Comparison of ENCODE assay signal across 15 cellular contexts in the genomic region with DNA sequence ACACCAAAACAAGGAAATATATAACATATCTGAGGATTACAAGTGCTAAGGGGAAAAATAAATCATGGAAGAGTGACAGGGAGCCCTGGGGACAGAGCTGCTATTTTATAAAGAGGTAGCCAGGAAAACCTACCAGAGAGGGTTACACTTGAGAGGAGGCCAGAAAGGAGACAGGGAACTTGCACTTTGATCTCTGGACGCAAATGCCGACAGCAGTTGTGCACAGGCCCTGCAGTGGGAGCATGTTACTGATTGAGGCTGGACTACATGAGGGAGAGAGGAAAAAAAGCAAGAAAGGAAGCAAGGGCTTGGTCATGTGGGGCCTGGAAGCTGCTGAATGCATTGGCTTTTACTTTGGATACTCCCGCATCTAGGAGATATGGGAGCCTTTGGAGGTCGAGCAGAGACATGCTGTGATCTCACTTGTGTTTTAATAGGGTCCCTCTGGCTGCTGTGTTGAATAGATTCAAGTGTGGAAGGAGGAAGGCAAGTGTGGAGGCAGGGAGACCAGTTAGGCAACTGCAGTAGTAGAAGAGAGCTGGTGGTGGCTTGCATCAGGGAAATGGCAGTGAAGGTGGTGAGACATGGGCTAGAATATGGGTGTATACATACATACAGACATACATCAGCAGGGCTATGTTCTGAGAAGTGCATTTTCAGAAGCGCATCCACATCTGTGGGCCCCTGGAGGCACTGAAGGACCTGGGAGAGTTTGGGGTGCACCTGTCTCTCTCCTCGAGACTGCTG. TPM values are rescaled to one million over a fixed set of nuclear protein-coding genes. Genes with fewer than 3 reads are reported as not detected.
DNase-seq lines count a peak whose midpoint lies in the region; ATAC-seq and TF ChIP-seq lines count a peak whose summit lies in the region.
"Had no signal": no experiment of that assay in that cellular context is flagged by ENCODE, and none has a peak within 500 bp of the region (broad histone marks: within the 10 kb centered on the region; RNA-seq: fewer than 3 reads in every experiment).

No MANE protein-coding gene starts in this region.

- TF ChIP-seq CTCF in esophagus muscularis mucosa (IDR thresholded peaks at IDR 0.05) (no peak), nephron (IDR thresholded peaks at IDR 0.05; ENCODE audit: unreplicated experiment in 3 of 3) (no peak), upper lobe of left lung (IDR thresholded peaks at IDR 0.05) (no peak)

- DNase-seq in left ventricle myocardium superior (no peak), Right ventricle myocardium superior (no peak), esophagus muscularis mucosa (ENCODE audit: extremely low spot score) (peak; percentile 90), NCI-H2081 (lab: John Stamatoyannopoulos, UW) (no peak), NCI-H187 (lab: John Stamatoyannopoulos, UW) (no peak), upper lobe of left lung (no peak)
- DNase-seq: activated gamma-delta T cell, NCI-H1694, SW 1271 had no signal

- no peaks in the 10 kb centered on the region for H3K27me3 ChIP-seq in esophagus muscularis mucosa
- no peaks in the 10 kb centered on the region for H3K27me3 ChIP-seq in upper lobe of left lung
- H3K27me3 ChIP-seq: body of pancreas had no signal

- H3K27ac ChIP-seq in esophagus muscularis mucosa (replicated peaks in 1 of 4) (peak overlapping the region; percentile 74 to 82 (median 80)), upper lobe of left lung (peak overlapping the region in 2 of 4 donors; percentile 7 to 37)

- TF ChIP-seq POLR2A in esophagus muscularis mucosa (IDR thresholded peaks at IDR 0.05; ENCODE audit: low read depth) = no peak
- TF ChIP-seq POLR2A in upper lobe of left lung (IDR thresholded peaks at IDR 0.05) = no peak

- intact Hi-C loops in left ventricle myocardium superior (cut with micrococcal nuclease) = loop anchor here (5.0 to 10.0 kb wide), 2 partner anchors 53 to 180 kb away; no protein-coding TSS in a partner anchor
- intact Hi-C loops in Right ventricle myocardium superior (cut with DNase I) = no loop called here
- intact Hi-C loops in esophagus muscularis mucosa (cut with DNase I) = loop anchor here (2.0 kb wide), 1 partner anchor 109 kb away; no protein-coding TSS in a partner anchor

- ATAC-seq in left ventricle myocardium superior (peak; percentile 9), Right ventricle myocardium superior (ENCODE audit: poor library complexity) (no peak), HG02938 (IDR thresholded peaks at IDR 0.05; ENCODE audit: unreplicated experiment) (no peak), upper lobe of left lung (ENCODE audit: low FRiP score in 2 of 2) (no peak)
- ATAC-seq: activated CD8-positive, alpha-beta memory T cell treated with anti-CD3 and anti-CD28 coated beads, Interleukin-2, amount 10 ng/mL, durations not matched to agents 7 days and 5 days; body of pancreas had no signal

- H3K36me3 ChIP-seq in esophagus muscularis mucosa = peaks cover 0 to 26% (median 11%) of the 10 kb centered on the region in 4 donors
- peaks cover 0 to 7% (median 1%) of the 10 kb centered on the region in 4 donors for H3K36me3 ChIP-seq in upper lobe of left lung

- peaks cover 33 to 87% (median 73%) of the 10 kb centered on the region in 4 donors for H3K4me1 ChIP-seq in esophagus muscularis mucosa
- H3K4me1 ChIP-seq in upper lobe of left lung = peaks cover 3 to 32% (median 25%) of the 10 kb centered on the region in 4 donors

- TF ChIP-seq EP300 in esophagus muscularis mucosa (IDR thresholded peaks at IDR 0.05) = no peak
- no peak for TF ChIP-seq EP300 in upper lobe of left lung (IDR thresholded peaks at IDR 0.05)

- H3K27ac Mint-ChIP-seq in nephron = peak overlapping the region; percentile 62 to 87 (median 79)
- H3K27ac Mint-ChIP-seq: activated CD8-positive, alpha-beta memory T cell treated with anti-CD3 and anti-CD28 coated beads, Interleukin-2, amount 10 ng/mL, durations not matched to agents 7 days and 5 days; progenitor cell of endocrine pancreas had no signal

- H3K27me3 Mint-ChIP-seq in nephron (ENCODE audit: low read depth) = peaks cover 3% of the 10 kb centered on the region
- H3K27me3 Mint-ChIP-seq: activated CD8-positive, alpha-beta memory T cell treated with anti-CD3 and anti-CD28 coated beads, Interleukin-2, amount 10 ng/mL, durations not matched to agents 7 days and 5 days; progenitor cell of endocrine pancreas had no signal

- peaks cover 25% of the 10 kb centered on the region for H3K4me1 Mint-ChIP-seq in nephron

- H3K4me3 Mint-ChIP-seq in nephron = no peak overlapping the region
- H3K4me3 Mint-ChIP-seq: activated CD8-positive, alpha-beta memory T cell treated with anti-CD3 and anti-CD28 coated beads, Interleukin-2, amount 10 ng/mL, durations not matched to agents 7 days and 5 days had no signal

- H3K9me3 ChIP-seq in esophagus muscularis mucosa (no peaks in the 10 kb centered on the region), upper lobe of left lung (no peaks in the 10 kb centered on the region)
- H3K9me3 ChIP-seq: body of pancreas had no signal

- peaks cover 2% of the 10 kb centered on the region for H3K36me3 Mint-ChIP-seq in nephron (ENCODE audit: low read depth)

- WGBS in esophagus muscularis mucosa = 62% methylated on average over 6 of the region's 6 CpGs
- WGBS in upper lobe of left lung, 2 donors = 67 to 83% methylated on average over 6 of the region's 6 CpGs

- no peaks in the 10 kb centered on the region for H3K9me3 Mint-ChIP-seq in nephron

- H3K4me3 ChIP-seq in esophagus muscularis mucosa = no peak overlapping the region
- no peak overlapping the region for H3K4me3 ChIP-seq in upper lobe of left lung
- H3K4me3 ChIP-seq: body of pancreas had no signal

RNA-seq across cellular contexts. Expression of gene MINDY4, which starts 26.2 kb away (rescaled TPM):
- total RNA-seq in left ventricle myocardium superior = 4.9 TPM
- 2.8 TPM for total RNA-seq in Right ventricle myocardium superior
- total RNA-seq in esophagus muscularis mucosa = 10 to 100 TPM in 3 of 4 donors, 1 to 10 TPM in 1; 8.4 to 31.1 (median 20.2) TPM
- 10 to 100 TPM in 5 of 6 donors, 1 to 10 TPM in 1; 7.7 to 43.0 (median 19.4) TPM for total RNA-seq in upper lobe of left lung

RNA-seq across cellular contexts. Expression of gene INMT, which starts 45.5 kb away (rescaled TPM):
- total RNA-seq in left ventricle myocardium superior (50.2 TPM), Right ventricle myocardium superior (40.4 TPM), esophagus muscularis mucosa (100 to 1,000 TPM; 113 to 192 (median 174) TPM), upper lobe of left lung (100 to 1,000 TPM in 5 of 6 donors, 10 to 100 TPM in 1; 70.5 to 447 (median 322) TPM)
- total RNA-seq: NCI-H460 had no signal
